In the genomic region with DNA sequence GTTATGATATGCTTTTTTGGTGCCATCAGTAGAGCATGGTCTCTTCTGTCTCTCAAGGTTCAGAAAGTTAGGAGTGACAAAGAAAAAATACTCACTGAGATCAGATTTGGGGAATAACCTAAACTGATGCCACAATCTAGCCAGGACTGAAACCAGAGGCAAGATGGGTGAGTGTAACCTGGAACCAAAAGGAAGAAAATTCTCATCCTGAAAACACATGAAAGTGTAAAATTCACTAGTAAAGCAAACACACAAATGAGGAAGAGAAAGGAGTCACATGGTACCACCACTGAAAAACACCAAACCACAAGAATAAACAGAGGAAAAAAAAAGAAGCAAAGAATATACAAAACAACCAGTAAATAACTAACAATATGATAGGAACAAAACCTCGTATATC, we compare ENCODE assay signal across 16 cellular contexts.
DNase-seq lines count a peak whose midpoint lies in the region; ATAC-seq, FAIRE-seq and TF ChIP-seq lines count a peak whose summit lies in the region.
"Had no signal": no experiment of that assay in that cellular context is flagged by ENCODE, and none has a peak within 500 bp of the region (broad histone marks: within the 10 kb centered on the region; RNA-seq: fewer than 3 reads in every experiment).

No MANE protein-coding gene starts in this region.

- no peaks in the 10 kb centered on the region for H3K9me3 ChIP-seq in upper lobe of left lung
- H3K9me3 ChIP-seq: lower lobe of right lung, psoas muscle had no signal

- H3K4me1 ChIP-seq in upper lobe of left lung = no peaks in the 10 kb centered on the region
- H3K4me1 ChIP-seq: lower lobe of right lung, psoas muscle had no signal

- TF ChIP-seq EP300 in upper lobe of left lung (IDR thresholded peaks at IDR 0.05) = no peak

- ATAC-seq in GM21367 (IDR thresholded peaks at IDR 0.05; ENCODE audit: unreplicated experiment) = peak; percentile 70
- ATAC-seq in HG02798 (IDR thresholded peaks at IDR 0.05; ENCODE audit: poor library complexity, unreplicated experiment) = peak; percentile 45
- ATAC-seq in HG03520 (IDR thresholded peaks at IDR 0.05; ENCODE audit: unreplicated experiment) = peak; percentile 43
- no peak for ATAC-seq in upper lobe of left lung (ENCODE audit: low FRiP score in 2 of 2)
- no peak for ATAC-seq in GM19023 (IDR thresholded peaks at IDR 0.05; ENCODE audit: unreplicated experiment)
- ATAC-seq: lower lobe of right lung, psoas muscle had no signal

- no peak for TF ChIP-seq POLR2A in upper lobe of left lung (IDR thresholded peaks at IDR 0.05)

- peak; percentile 66 for FAIRE-seq in GM18507 (lab: Jason Lieb, UNC)
- FAIRE-seq: endometrium had no signal

- DNase-seq in GM18507 (ENCODE audit: extremely low spot score, insufficient read length, low read depth) (no peak), upper lobe of left lung (no peak), NCI-H345 (lab: John Stamatoyannopoulos, UW) (no peak), CD1c-positive myeloid dendritic cell (ENCODE audit: extremely low spot score) (no peak)
- DNase-seq: activated CD4-positive, alpha-beta T cell treated with anti-CD3 and anti-CD28 coated beads for 4 hours; foreskin fibroblast; lower lobe of right lung; MV-4-11; NCI-H2171; psoas muscle; SHP77 treated with DMSO at 0.1 percent for 48 hours had no signal

- no peak overlapping the region for H3K4me3 ChIP-seq in upper lobe of left lung
- H3K4me3 ChIP-seq: lower lobe of right lung, psoas muscle had no signal

- 81 to 89% methylated on average over 1 of the region's 1 CpG for WGBS in upper lobe of left lung, 2 donors

- H3K27me3 ChIP-seq in upper lobe of left lung = no peaks in the 10 kb centered on the region

- TF ChIP-seq CTCF in upper lobe of left lung (IDR thresholded peaks at IDR 0.05) = no peak

- H3K36me3 ChIP-seq in upper lobe of left lung = no peaks in the 10 kb centered on the region
- H3K36me3 ChIP-seq: lower lobe of right lung had no signal

- H3K27ac ChIP-seq in upper lobe of left lung = no peak overlapping the region
- H3K27ac ChIP-seq: lower lobe of right lung, psoas muscle had no signal

Comparison
In these comparisons a context has a peak if more than half of its experiments do, and no peak if none do; other contexts are left out.
1. ATAC-seq: peak in GM21367 (single experiment), HG02798 (single experiment) and HG03520 (single experiment); none in upper lobe of left lung (0 of 2) and GM19023 (single experiment).